29 cellular contexts compared by ENCODE assay signal in genomic region chr2:122564843-122565242, GRCh38.
"Had no signal": no experiment of that assay in that cellular context is flagged by ENCODE, and none has a peak within 500 bp of the region (broad histone marks: within the 10 kb centered on the region; RNA-seq: fewer than 3 reads in every experiment).

No MANE protein-coding gene starts in this region.

- H3K27ac ChIP-seq: ascending aorta, breast epithelium, cardiac muscle cell, colonic mucosa, epithelial cell of prostate, esophagus squamous epithelium, gastroesophageal sphincter had no signal

- H3K36me3 Mint-ChIP-seq: activated CD4-positive, alpha-beta memory T cell treated with anti-CD3 and anti-CD28 coated beads for 36 hours; activated naive CD4-positive, alpha-beta T cell treated with anti-CD3 and anti-CD28 coated beads, Interleukin-2, amount 10 ng/mL, durations not matched to agents 7 days and 5 days; activated naive CD4-positive, alpha-beta T cell treated with anti-CD3 and anti-CD28 coated beads, Interleukin-2, amount 50 U/mL, for 72 hours; activated naive CD8-positive, alpha-beta T cell treated with anti-CD3 and anti-CD28 coated beads, Interleukin-2, amount 10 ng/mL, durations not matched to agents 7 days and 5 days; brain had no signal

- H3K4me1 Mint-ChIP-seq: activated CD4-positive, alpha-beta T cell treated with anti-CD3 and anti-CD28 coated beads for 36 hours; activated CD4-positive, alpha-beta T cell treated with anti-CD3 and anti-CD28 coated beads, Interleukin-2, amount 10 ng/mL, durations not matched to agents 24 days and 14 days; activated naive CD4-positive, alpha-beta T cell treated with anti-CD3 and anti-CD28 coated beads, Interleukin-2, amount 10 ng/mL, durations not matched to agents 7 days and 5 days; activated naive CD8-positive, alpha-beta T cell treated with anti-CD3 and anti-CD28 coated beads, Interleukin-2, amount 10 ng/mL, durations not matched to agents 7 days and 5 days; brain had no signal

- H3K36me3 ChIP-seq: ascending aorta, breast epithelium, cardiac muscle cell, colonic mucosa, esophagus squamous epithelium, gastroesophageal sphincter had no signal

- ATAC-seq: activated CD4-positive, alpha-beta T cell treated with anti-CD3 and anti-CD28 coated beads for 36 hours; activated CD8-positive, alpha-beta T cell treated with anti-CD3 and anti-CD28 coated beads, Interleukin-2, amount 10 ng/mL, durations not matched to agents 7 days and 5 days; activated naive CD4-positive, alpha-beta T cell treated with anti-CD3 and anti-CD28 coated beads, Interleukin-2, amount 50 U/mL, for 72 hours; activated T-cell treated with anti-CD3 and anti-CD28 coated beads, Interleukin-2, amount 50 U/mL, for 72 hours; gastroesophageal sphincter had no signal

- H3K27me3 Mint-ChIP-seq: activated CD4-positive, alpha-beta memory T cell treated with anti-CD3 and anti-CD28 coated beads for 36 hours; activated CD4-positive, alpha-beta T cell treated with anti-CD3 and anti-CD28 coated beads for 36 hours; activated CD4-positive, alpha-beta T cell treated with anti-CD3 and anti-CD28 coated beads, Interleukin-2, amount 10 ng/mL, durations not matched to agents 24 days and 14 days; activated naive CD4-positive, alpha-beta T cell treated with anti-CD3 and anti-CD28 coated beads, Interleukin-2, amount 10 ng/mL, durations not matched to agents 7 days and 5 days; activated naive CD8-positive, alpha-beta T cell treated with anti-CD3 and anti-CD28 coated beads, Interleukin-2, amount 10 ng/mL, durations not matched to agents 7 days and 5 days; activated T-cell treated with anti-CD3 and anti-CD28 coated beads, Interleukin-2, amount 50 U/mL, for 24 hours; brain had no signal

- H3K4me1 ChIP-seq: ascending aorta, breast epithelium, colonic mucosa, esophagus squamous epithelium, gastroesophageal sphincter had no signal

- H3K9me3 ChIP-seq: ascending aorta, breast epithelium, colonic mucosa, esophagus squamous epithelium had no signal

- H3K4me3 ChIP-seq: ascending aorta, breast epithelium, cardiac muscle cell, colonic mucosa, esophagus squamous epithelium, gastroesophageal sphincter had no signal

- H3K4me3 Mint-ChIP-seq: activated CD4-positive, alpha-beta memory T cell treated with anti-CD3 and anti-CD28 coated beads for 36 hours; activated CD4-positive, alpha-beta T cell treated with anti-CD3 and anti-CD28 coated beads for 36 hours; activated CD4-positive, alpha-beta T cell treated with anti-CD3 and anti-CD28 coated beads, Interleukin-2, amount 10 ng/mL, durations not matched to agents 24 days and 14 days; activated CD8-positive, alpha-beta T cell treated with anti-CD3 and anti-CD28 coated beads, Interleukin-2, amount 10 ng/mL, durations not matched to agents 7 days and 5 days; activated naive CD4-positive, alpha-beta T cell treated with anti-CD3 and anti-CD28 coated beads, Interleukin-2, amount 10 ng/mL, durations not matched to agents 7 days and 5 days; activated naive CD8-positive, alpha-beta T cell treated with anti-CD3 and anti-CD28 coated beads, Interleukin-2, amount 10 ng/mL, durations not matched to agents 7 days and 5 days; activated T-cell treated with anti-CD3 and anti-CD28 coated beads, Interleukin-2, amount 50 U/mL, for 24 hours; activated T-cell treated with anti-CD3 and anti-CD28 coated beads, Interleukin-2, amount 50 U/mL, for 72 hours; brain had no signal

- H3K27ac Mint-ChIP-seq: activated CD4-positive, alpha-beta memory T cell treated with anti-CD3 and anti-CD28 coated beads for 36 hours; activated CD4-positive, alpha-beta T cell treated with anti-CD3 and anti-CD28 coated beads for 36 hours; activated CD4-positive, alpha-beta T cell treated with anti-CD3 and anti-CD28 coated beads, Interleukin-2, amount 10 ng/mL, durations not matched to agents 24 days and 14 days; activated CD8-positive, alpha-beta T cell treated with anti-CD3 and anti-CD28 coated beads, Interleukin-2, amount 10 ng/mL, durations not matched to agents 7 days and 5 days; activated naive CD4-positive, alpha-beta T cell treated with anti-CD3 and anti-CD28 coated beads, Interleukin-2, amount 10 ng/mL, durations not matched to agents 7 days and 5 days; activated naive CD4-positive, alpha-beta T cell treated with anti-CD3 and anti-CD28 coated beads, Interleukin-2, amount 50 U/mL, for 72 hours; activated naive CD8-positive, alpha-beta T cell treated with anti-CD3 and anti-CD28 coated beads, Interleukin-2, amount 10 ng/mL, durations not matched to agents 7 days and 5 days; activated T-cell treated with anti-CD3 and anti-CD28 coated beads, Interleukin-2, amount 50 U/mL, for 24 hours; activated T-cell treated with anti-CD3 and anti-CD28 coated beads, Interleukin-2, amount 50 U/mL, for 72 hours; brain had no signal

- FAIRE-seq: endometrium, endothelial cell of umbilical vein had no signal

- H3K9me3 Mint-ChIP-seq: activated CD4-positive, alpha-beta T cell treated with anti-CD3 and anti-CD28 coated beads, Interleukin-2, amount 10 ng/mL, durations not matched to agents 24 days and 14 days; activated naive CD4-positive, alpha-beta T cell treated with anti-CD3 and anti-CD28 coated beads, Interleukin-2, amount 50 U/mL, for 72 hours; activated T-cell treated with anti-CD3 and anti-CD28 coated beads, Interleukin-2, amount 50 U/mL, for 72 hours had no signal

- DNase-seq: activated CD4-positive, alpha-beta memory T cell treated with anti-CD3 and anti-CD28 coated beads for 36 hours; activated CD4-positive, alpha-beta T cell treated with anti-CD3 and anti-CD28 coated beads for 36 hours; activated CD4-positive, alpha-beta T cell treated with anti-CD3 and anti-CD28 coated beads, Interleukin-2, amount 10 ng/mL, durations not matched to agents 24 days and 14 days; activated CD4-positive, CD25-positive, alpha-beta regulatory T cell; activated CD4-positive, CD25-positive, alpha-beta regulatory T cell treated with anti-CD3 and anti-CD28 coated beads, Interleukin-2, amount 50 U/mL, for 72 hours; activated CD8-positive, alpha-beta memory T cell treated with anti-CD3 and anti-CD28 coated beads, Interleukin-2, amount 50 U/mL, for 48 hours; activated CD8-positive, alpha-beta T cell treated with anti-CD3 and anti-CD28 coated beads, Interleukin-2, amount 10 ng/mL, durations not matched to agents 7 days and 5 days; activated gamma-delta T cell; activated naive CD4-positive, alpha-beta T cell; activated naive CD4-positive, alpha-beta T cell treated with anti-CD3 and anti-CD28 coated beads, Interleukin-2, amount 10 ng/mL, durations not matched to agents 7 days and 5 days; activated naive CD8-positive, alpha-beta T cell treated with anti-CD3 and anti-CD28 coated beads, Interleukin-2, amount 10 ng/mL, durations not matched to agents 7 days and 5 days; activated T-cell treated with anti-CD3 and anti-CD28 coated beads for 4 hours; activated T-cell treated with anti-CD3 and anti-CD28 coated beads, Interleukin-2, amount 50 U/mL, for 24 hours; activated T-cell treated with anti-CD3 and anti-CD28 coated beads, Interleukin-2, amount 50 U/mL, for 72 hours; central memory CD4-positive, alpha-beta T cell; cerebellar nuclear complex; colonic mucosa; effector CD8-positive, alpha-beta T cell; esophagus squamous epithelium; T-helper 2 cell had no signal

- H3K27me3 ChIP-seq: ascending aorta, breast epithelium, cardiac muscle cell, colonic mucosa, esophagus squamous epithelium, gastroesophageal sphincter had no signal
